Comparison of ENCODE assay signal across 1 cellular context in genomic region chr7:132193898-132194297, GRCh38.
TF ChIP-seq lines count a peak whose summit lies in the region.

No MANE protein-coding gene starts in this region.

TF ChIP-seq in GM23338, 12 proteins besides CTCF, POLR2A, EP300 and RAD21 (continued from another document):
- TF ChIP-seq ZNF462 (CRISPR knock-in tag; IDR thresholded peaks at IDR 0.05) (no peak), ZNF114 (CRISPR knock-in tag; IDR thresholded peaks at IDR 0.05) (no peak), ETS1 (IDR thresholded peaks at IDR 0.05) (no peak), STAT1 (IDR thresholded peaks at IDR 0.05; ENCODE audit: unreplicated experiment) (no peak), ZNF331 (CRISPR knock-in tag; IDR thresholded peaks at IDR 0.05; ENCODE audit: low read depth) (no peak), REST (IDR thresholded peaks at IDR 0.05; ENCODE audit: unreplicated experiment) (no peak)
